ENCODE assay signal across 1 cellular context in the genomic region with DNA sequence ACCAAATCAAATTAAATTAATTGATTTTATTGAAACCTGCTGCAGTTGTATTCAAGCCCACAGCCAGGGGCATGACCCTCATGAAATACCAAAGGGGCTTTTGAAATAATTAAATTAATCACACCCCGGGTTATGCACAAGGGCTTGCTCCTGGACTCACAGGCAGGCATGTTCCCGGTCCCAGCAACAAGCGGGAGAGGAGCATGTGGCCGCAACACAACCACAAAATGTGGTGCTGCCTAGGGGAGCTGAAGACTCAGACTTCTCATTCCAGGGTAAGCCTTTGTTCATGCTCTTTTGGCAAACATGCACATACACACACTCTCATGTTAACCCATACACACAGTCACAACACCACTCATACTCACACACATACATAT.
TF ChIP-seq lines count a peak whose summit lies in the region.

No MANE protein-coding gene starts in this region.

TF ChIP-seq in HepG2, 621 proteins besides CTCF, POLR2A, EP300 and RAD21 (continued from another document):
- TF ChIP-seq, protein P1, sequence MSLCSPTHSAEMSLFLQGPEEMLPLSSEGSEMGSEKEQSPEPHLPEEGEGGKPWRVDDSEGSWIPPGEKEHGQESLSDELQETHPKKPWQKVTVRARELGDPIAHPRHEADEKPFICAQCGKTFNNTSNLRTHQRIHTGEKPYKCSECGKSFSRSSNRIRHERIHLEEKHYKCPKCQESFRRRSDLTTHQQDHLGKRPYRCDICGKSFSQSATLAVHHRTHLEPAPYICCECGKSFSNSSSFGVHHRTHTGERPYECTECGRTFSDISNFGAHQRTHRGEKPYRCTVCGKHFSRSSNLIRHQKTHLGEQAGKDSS (CRISPR knock-in tag; IDR thresholded peaks at IDR 0.05; ENCODE audit: borderline replicate concordance, low read depth): no peak
- TF ChIP-seq FOXA3 (CRISPR knock-in tag; IDR thresholded peaks at IDR 0.05) (no peak), NCOA1 (CRISPR knock-in tag; IDR thresholded peaks at IDR 0.05) (no peak), ZNF777 (CRISPR knock-in tag; IDR thresholded peaks at IDR 0.05) (no peak), ZNF619 (CRISPR knock-in tag; IDR thresholded peaks at IDR 0.05) (no peak)
